ENCODE assay signal across 8 cellular contexts in genomic region chr1:169367686-169368405, GRCh38. TPM values are rescaled to one million over a fixed set of nuclear protein-coding genes. Genes with fewer than 3 reads are reported as not detected.
DNase-seq lines count a peak whose midpoint lies in the region; ATAC-seq and TF ChIP-seq lines count a peak whose summit lies in the region.

BLZF1 (plus strand) TSS chr1:169368195; CDS start chr1:169369523, 1,328 bp downstream.
A gene with protein sequence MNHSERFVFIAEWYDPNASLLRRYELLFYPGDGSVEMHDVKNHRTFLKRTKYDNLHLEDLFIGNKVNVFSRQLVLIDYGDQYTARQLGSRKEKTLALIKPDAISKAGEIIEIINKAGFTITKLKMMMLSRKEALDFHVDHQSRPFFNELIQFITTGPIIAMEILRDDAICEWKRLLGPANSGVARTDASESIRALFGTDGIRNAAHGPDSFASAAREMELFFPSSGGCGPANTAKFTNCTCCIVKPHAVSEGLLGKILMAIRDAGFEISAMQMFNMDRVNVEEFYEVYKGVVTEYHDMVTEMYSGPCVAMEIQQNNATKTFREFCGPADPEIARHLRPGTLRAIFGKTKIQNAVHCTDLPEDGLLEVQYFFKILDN (minus strand): TSS chr1:169367797. CDS start chr1:169367710, 87 bp downstream.

- TF ChIP-seq CTCF in endothelial cell (IDR thresholded peaks at IDR 0.05; ENCODE audit: unreplicated experiment), result no peak

- peaks cover 28% of the 10 kb centered on the region for H3K36me3 Mint-ChIP-seq in activated CD8-positive, alpha-beta memory T cell treated with anti-CD3 and anti-CD28 coated beads, Interleukin-2, amount 10 ng/mL, durations not matched to agents 7 days and 5 days
- peaks cover 6% of the 10 kb centered on the region for H3K36me3 Mint-ChIP-seq in endothelial cell (ENCODE audit: low read depth, unreplicated experiment)

- H3K4me1 ChIP-seq in NT2/D1 (ENCODE audit: insufficient read depth, insufficient read length), result no peaks in the 10 kb centered on the region
- H3K4me1 ChIP-seq in mesodermal cell (ENCODE audit: control insufficient read depth, insufficient read depth, low read length, poor library complexity, severe bottlenecking), result no peaks in the 10 kb centered on the region

- no peaks in the 10 kb centered on the region for H3K27me3 Mint-ChIP-seq in activated CD8-positive, alpha-beta memory T cell treated with anti-CD3 and anti-CD28 coated beads, Interleukin-2, amount 10 ng/mL, durations not matched to agents 7 days and 5 days
- no peaks in the 10 kb centered on the region for H3K27me3 Mint-ChIP-seq in endothelial cell (ENCODE audit: unreplicated experiment)

- no peaks in the 10 kb centered on the region for H3K27me3 ChIP-seq in NT2/D1 (ENCODE audit: insufficient read depth, insufficient read length)

- H3K27ac Mint-ChIP-seq in activated CD8-positive, alpha-beta memory T cell treated with anti-CD3 and anti-CD28 coated beads, Interleukin-2, amount 10 ng/mL, durations not matched to agents 7 days and 5 days, result no peak within 1 kb of the TSS
- peak within 1 kb of the TSS; percentile 49 for H3K27ac Mint-ChIP-seq in endothelial cell (ENCODE audit: unreplicated experiment)

- H3K36me3 ChIP-seq in NT2/D1 (ENCODE audit: insufficient read depth, insufficient read length, low read length), result peaks cover 32% of the 10 kb centered on the region
- H3K36me3 ChIP-seq in mesodermal cell (ENCODE audit: control insufficient read depth, insufficient read depth, low read length), result peaks cover 22% of the 10 kb centered on the region

- peak within 1 kb of the TSS; percentile 76 for H3K27ac ChIP-seq in mesodermal cell (ENCODE audit: low read depth, low read length, severe bottlenecking)

- H3K4me1 Mint-ChIP-seq in activated CD8-positive, alpha-beta memory T cell treated with anti-CD3 and anti-CD28 coated beads, Interleukin-2, amount 10 ng/mL, durations not matched to agents 7 days and 5 days, result peaks cover 27% of the 10 kb centered on the region
- peaks cover 8% of the 10 kb centered on the region for H3K4me1 Mint-ChIP-seq in endothelial cell (ENCODE audit: unreplicated experiment)

- peaks cover 4% of the 10 kb centered on the region for H3K9me3 Mint-ChIP-seq in activated CD8-positive, alpha-beta memory T cell treated with anti-CD3 and anti-CD28 coated beads, Interleukin-2, amount 10 ng/mL, durations not matched to agents 7 days and 5 days (ENCODE audit: low read depth)
- no peaks in the 10 kb centered on the region for H3K9me3 Mint-ChIP-seq in endothelial cell (ENCODE audit: unreplicated experiment)

- no peak within 1 kb of the TSS for H3K4me3 Mint-ChIP-seq in activated CD8-positive, alpha-beta memory T cell treated with anti-CD3 and anti-CD28 coated beads, Interleukin-2, amount 10 ng/mL, durations not matched to agents 7 days and 5 days
- no peak within 1 kb of the TSS for H3K4me3 Mint-ChIP-seq in endothelial cell (ENCODE audit: unreplicated experiment)

- peak within 1 kb of the TSS; percentile 85 for H3K4me3 ChIP-seq in NT2/D1 (ENCODE audit: insufficient read length, low read depth)
- peak within 1 kb of the TSS; percentile 78 for H3K4me3 ChIP-seq in mesodermal cell (ENCODE audit: extremely low read depth, insufficient read depth, low read length, poor library complexity, severe bottlenecking)

- CTCF ChIA-PET in activated CD8-positive, alpha-beta memory T cell treated with anti-CD3 and anti-CD28 coated beads, Interleukin-2, amount 10 ng/mL, durations not matched to agents 7 days and 5 days (lab: Charles Lee), result interaction anchor here (0.7 to 1.5 kb wide), 4 partner anchors 12 to 1025 kb away, joined by 3 to 6 read pairs (median 4); no protein-coding TSS in a partner anchor

- peak; percentile 95 for DNase-seq in COR-L47 (lab: John Stamatoyannopoulos, UW)
- peak; percentile 12 to 97 (median 91) for DNase-seq in HUDEP-2 (lab: John Stamatoyannopoulos, UW; ENCODE audit: unreplicated experiment in 76 of 76)
- peak; percentile 96 for DNase-seq in NT2/D1 (ENCODE audit: low read depth, low spot score)
- DNase-seq in activated CD8-positive, alpha-beta memory T cell treated with anti-CD3 and anti-CD28 coated beads, Interleukin-2, amount 10 ng/mL, durations not matched to agents 7 days and 5 days, result peak; percentile 99
- DNase-seq in endothelial cell (ENCODE audit: low spot score), result peak; percentile 90
- peak; percentile 96 to 99 for DNase-seq in stimulated activated CD8-positive, alpha-beta memory T cell treated with anti-CD3 and anti-CD28 coated beads, Interleukin-15, amount 100 ng/mL, for 4 hours (ENCODE audit: low read depth in 2 of 2)

- WGBS in mesodermal cell (ENCODE audit: insufficient coverage in 2 of 2), 2 experiments, result 0% methylated on average over 24 to 35 of the region's 37 CpGs

- ATAC-seq in GM21390 (IDR thresholded peaks at IDR 0.05; ENCODE audit: unreplicated experiment), result peak; percentile 97
- peak; percentile 91 for ATAC-seq in activated CD8-positive, alpha-beta memory T cell treated with anti-CD3 and anti-CD28 coated beads, Interleukin-2, amount 10 ng/mL, durations not matched to agents 7 days and 5 days

- H3K9ac ChIP-seq in NT2/D1 (ENCODE audit: insufficient read length, low read depth), result peak within 1 kb of the TSS; percentile 87

- H3K9me3 ChIP-seq in NT2/D1 (ENCODE audit: insufficient read depth, low read length) (peaks cover 6% of the 10 kb centered on the region; the same call in 1 of the 2 replicates), mesodermal cell (ENCODE audit: control insufficient read depth, low read length) (peaks cover 10% of the 10 kb centered on the region)

RNA-seq across cellular contexts. Expression of gene BLZF1, which starts in this region (rescaled TPM):
- 10 to 100 TPM; 33.2 to 43.4 TPM for total RNA-seq in activated CD8-positive, alpha-beta memory T cell treated with anti-CD3 and anti-CD28 coated beads, Interleukin-2, amount 10 ng/mL, durations not matched to agents 7 days and 5 days
- 15.2 TPM for total RNA-seq in endothelial cell (ENCODE audit: unreplicated experiment)
- polyA plus RNA-seq in mesodermal cell (2013, experiment 1 of 2), result 15.8 TPM
- 21.9 TPM for polyA plus RNA-seq in mesodermal cell (2013, experiment 2 of 2)

RNA-seq across cellular contexts. Expression of the second gene that starts in this region (rescaled TPM):
- total RNA-seq in activated CD8-positive, alpha-beta memory T cell treated with anti-CD3 and anti-CD28 coated beads, Interleukin-2, amount 10 ng/mL, durations not matched to agents 7 days and 5 days, result 10 to 100 TPM; 21.8 to 29.1 TPM
- 18.9 TPM for total RNA-seq in endothelial cell (ENCODE audit: unreplicated experiment)
- polyA plus RNA-seq in mesodermal cell (2013, experiment 1 of 2), result 27.8 TPM
- polyA plus RNA-seq in mesodermal cell (2013, experiment 2 of 2), result 32.5 TPM

Comparison
In these comparisons a context has a peak if more than half of its experiments do, and no peak if none do; other contexts are left out.
1. Peak in every context shown above with its lines: DNase-seq, ATAC-seq, H3K4me3 ChIP-seq and H3K27ac ChIP-seq.